In the genomic region with DNA sequence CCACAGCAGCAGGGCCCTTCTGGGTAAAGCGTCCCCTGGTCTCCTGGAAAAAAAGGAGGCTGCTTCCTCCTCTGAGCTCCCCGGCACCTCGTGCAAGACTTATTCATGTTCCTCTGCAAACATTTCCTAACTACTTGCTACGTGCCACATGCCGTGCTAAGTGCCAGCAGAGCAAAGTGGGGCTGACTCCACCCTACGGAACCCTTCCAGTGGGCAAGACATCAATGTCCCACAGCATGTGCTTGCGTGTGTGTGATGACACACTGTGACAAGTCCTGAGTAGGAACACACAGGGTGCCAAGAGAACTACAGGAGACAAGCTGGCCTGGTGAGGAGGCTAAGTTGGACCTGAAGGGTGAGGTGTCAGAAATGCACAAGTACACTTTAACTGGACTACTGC, we compare ENCODE assay signal across 1 cellular context.
TF ChIP-seq lines count a peak whose summit lies in the region.

No MANE protein-coding gene starts in this region.

TF ChIP-seq in HepG2, 621 proteins besides CTCF, POLR2A, EP300 and RAD21 (continued from another document):
- TF ChIP-seq, protein P1, sequence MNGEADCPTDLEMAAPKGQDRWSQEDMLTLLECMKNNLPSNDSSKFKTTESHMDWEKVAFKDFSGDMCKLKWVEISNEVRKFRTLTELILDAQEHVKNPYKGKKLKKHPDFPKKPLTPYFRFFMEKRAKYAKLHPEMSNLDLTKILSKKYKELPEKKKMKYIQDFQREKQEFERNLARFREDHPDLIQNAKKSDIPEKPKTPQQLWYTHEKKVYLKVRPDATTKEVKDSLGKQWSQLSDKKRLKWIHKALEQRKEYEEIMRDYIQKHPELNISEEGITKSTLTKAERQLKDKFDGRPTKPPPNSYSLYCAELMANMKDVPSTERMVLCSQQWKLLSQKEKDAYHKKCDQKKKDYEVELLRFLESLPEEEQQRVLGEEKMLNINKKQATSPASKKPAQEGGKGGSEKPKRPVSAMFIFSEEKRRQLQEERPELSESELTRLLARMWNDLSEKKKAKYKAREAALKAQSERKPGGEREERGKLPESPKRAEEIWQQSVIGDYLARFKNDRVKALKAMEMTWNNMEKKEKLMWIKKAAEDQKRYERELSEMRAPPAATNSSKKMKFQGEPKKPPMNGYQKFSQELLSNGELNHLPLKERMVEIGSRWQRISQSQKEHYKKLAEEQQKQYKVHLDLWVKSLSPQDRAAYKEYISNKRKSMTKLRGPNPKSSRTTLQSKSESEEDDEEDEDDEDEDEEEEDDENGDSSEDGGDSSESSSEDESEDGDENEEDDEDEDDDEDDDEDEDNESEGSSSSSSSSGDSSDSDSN (CRISPR knock-in tag; IDR thresholded peaks at IDR 0.05), result no peak
- TF ChIP-seq PHF5A (CRISPR knock-in tag; IDR thresholded peaks at IDR 0.05; ENCODE audit: low read depth, unreplicated experiment), result no peak
- TF ChIP-seq, protein P2, sequence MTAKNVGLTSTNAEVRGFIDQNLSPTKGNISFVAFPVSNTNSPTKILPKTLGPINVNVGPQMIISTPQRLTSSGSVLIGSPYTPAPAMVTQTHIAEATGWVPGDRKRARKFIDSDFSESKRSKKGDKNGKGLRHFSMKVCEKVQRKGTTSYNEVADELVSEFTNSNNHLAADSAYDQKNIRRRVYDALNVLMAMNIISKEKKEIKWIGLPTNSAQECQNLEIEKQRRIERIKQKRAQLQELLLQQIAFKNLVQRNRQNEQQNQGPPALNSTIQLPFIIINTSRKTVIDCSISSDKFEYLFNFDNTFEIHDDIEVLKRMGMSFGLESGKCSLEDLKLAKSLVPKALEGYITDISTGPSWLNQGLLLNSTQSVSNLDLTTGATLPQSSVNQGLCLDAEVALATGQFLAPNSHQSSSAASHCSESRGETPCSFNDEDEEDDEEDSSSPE (CRISPR knock-in tag; IDR thresholded peaks at IDR 0.05), result no peak
- TF ChIP-seq RFX1 (IDR thresholded peaks at IDR 0.05), result no peak
- TF ChIP-seq ZFP36L1 (CRISPR knock-in tag; IDR thresholded peaks at IDR 0.05), result no peak
- no peak for TF ChIP-seq ZNF484 (CRISPR knock-in tag; IDR thresholded peaks at IDR 0.05; ENCODE audit: borderline replicate concordance, low read depth)
- TF ChIP-seq ZNF224 (CRISPR knock-in tag; IDR thresholded peaks at IDR 0.05), result no peak
- TF ChIP-seq, protein P3, sequence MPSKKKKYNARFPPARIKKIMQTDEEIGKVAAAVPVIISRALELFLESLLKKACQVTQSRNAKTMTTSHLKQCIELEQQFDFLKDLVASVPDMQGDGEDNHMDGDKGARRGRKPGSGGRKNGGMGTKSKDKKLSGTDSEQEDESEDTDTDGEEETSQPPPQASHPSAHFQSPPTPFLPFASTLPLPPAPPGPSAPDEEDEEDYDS (CRISPR knock-in tag; IDR thresholded peaks at IDR 0.05), result no peak
- TF ChIP-seq JARID2 (CRISPR knock-in tag; IDR thresholded peaks at IDR 0.05; ENCODE audit: insufficient replicate concordance), result no peak
- TF ChIP-seq NFIC (IDR thresholded peaks at IDR 0.05; ENCODE audit: low read length), result no peak
- TF ChIP-seq RFXANK (CRISPR knock-in tag; IDR thresholded peaks at IDR 0.05), result no peak
- TF ChIP-seq, protein P4, sequence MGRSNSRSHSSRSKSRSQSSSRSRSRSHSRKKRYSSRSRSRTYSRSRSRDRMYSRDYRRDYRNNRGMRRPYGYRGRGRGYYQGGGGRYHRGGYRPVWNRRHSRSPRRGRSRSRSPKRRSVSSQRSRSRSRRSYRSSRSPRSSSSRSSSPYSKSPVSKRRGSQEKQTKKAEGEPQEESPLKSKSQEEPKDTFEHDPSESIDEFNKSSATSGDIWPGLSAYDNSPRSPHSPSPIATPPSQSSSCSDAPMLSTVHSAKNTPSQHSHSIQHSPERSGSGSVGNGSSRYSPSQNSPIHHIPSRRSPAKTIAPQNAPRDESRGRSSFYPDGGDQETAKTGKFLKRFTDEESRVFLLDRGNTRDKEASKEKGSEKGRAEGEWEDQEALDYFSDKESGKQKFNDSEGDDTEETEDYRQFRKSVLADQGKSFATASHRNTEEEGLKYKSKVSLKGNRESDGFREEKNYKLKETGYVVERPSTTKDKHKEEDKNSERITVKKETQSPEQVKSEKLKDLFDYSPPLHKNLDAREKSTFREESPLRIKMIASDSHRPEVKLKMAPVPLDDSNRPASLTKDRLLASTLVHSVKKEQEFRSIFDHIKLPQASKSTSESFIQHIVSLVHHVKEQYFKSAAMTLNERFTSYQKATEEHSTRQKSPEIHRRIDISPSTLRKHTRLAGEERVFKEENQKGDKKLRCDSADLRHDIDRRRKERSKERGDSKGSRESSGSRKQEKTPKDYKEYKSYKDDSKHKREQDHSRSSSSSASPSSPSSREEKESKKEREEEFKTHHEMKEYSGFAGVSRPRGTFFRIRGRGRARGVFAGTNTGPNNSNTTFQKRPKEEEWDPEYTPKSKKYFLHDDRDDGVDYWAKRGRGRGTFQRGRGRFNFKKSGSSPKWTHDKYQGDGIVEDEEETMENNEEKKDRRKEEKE (IDR thresholded peaks at IDR 0.05), result no peak
- no peak for TF ChIP-seq ZBTB20 (CRISPR knock-in tag; IDR thresholded peaks at IDR 0.05; ENCODE audit: borderline replicate concordance, low read depth)
- TF ChIP-seq ZNF264 (CRISPR knock-in tag; IDR thresholded peaks at IDR 0.05), result no peak
- no peak for TF ChIP-seq PCBP2 (optimal IDR thresholded peaks at IDR 0.05; ENCODE audit: low read depth, low read length, poor library complexity, severe bottlenecking)
